Comparison of ENCODE assay signal across 24 cellular contexts in the genomic region with DNA sequence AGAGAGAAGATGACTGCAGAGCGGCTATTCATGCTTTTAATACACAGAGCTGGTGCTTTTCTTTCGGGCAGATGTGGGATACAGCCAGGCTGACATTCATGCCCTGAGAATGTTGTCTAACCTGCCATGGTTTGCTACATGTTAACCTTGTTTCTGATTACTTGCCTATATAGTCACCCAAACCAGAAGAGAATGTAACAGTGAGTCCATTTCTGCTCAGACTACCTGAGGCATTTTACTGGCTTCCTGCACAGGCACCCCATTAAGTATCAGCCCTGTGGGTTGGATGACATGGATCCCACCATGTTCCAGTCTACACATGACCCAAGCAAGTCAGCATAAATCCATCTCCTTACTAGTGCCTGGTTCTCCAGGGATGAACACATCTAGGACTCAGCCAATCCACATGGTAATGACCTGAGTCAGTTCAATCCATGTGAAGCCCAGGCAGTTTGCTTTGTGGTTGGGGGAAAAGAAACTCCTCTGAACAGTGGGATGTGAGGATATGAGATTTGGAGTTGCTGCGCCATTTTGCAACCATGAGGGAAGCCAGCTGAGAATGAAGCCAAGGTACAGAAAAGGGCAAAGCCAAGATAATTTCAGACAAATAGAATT. TPM values are rescaled to one million over a fixed set of nuclear protein-coding genes. Genes with fewer than 3 reads are reported as not detected.
"Had no signal": no experiment of that assay in that cellular context is flagged by ENCODE, and none has a peak within 500 bp of the region (broad histone marks: within the 10 kb centered on the region; RNA-seq: fewer than 3 reads in every experiment).

No MANE protein-coding gene starts in this region.

- H3K27ac ChIP-seq: transverse colon had no signal

- H3K4me1 ChIP-seq: transverse colon had no signal

- ATAC-seq: left colon; mucosa of descending colon; sciatic nerve; stimulated activated naive B cell treated with anti-CD40 and anti-IgM and Interleukin-4, amounts not matched to agents 10 μg/mL and 1 μg/mL and 100 μg/mL, for 72 hours; WTC11 had no signal

- FAIRE-seq: frontal cortex, small intestine had no signal

- H3K27ac Mint-ChIP-seq: activated naive CD4-positive, alpha-beta T cell treated with anti-CD3 and anti-CD28 coated beads, Interleukin-2, amount 50 U/mL, for 24 hours; brain; dendritic cell treated with granulocyte-macrophage colony-stimulating factor and Interleukin-4, amounts not matched to agents 40 ng/mL and 50 ng/mL, for 4 days; nephron progenitor cell; stimulated activated naive B cell treated with anti-CD40 and anti-IgM and Interleukin-4, amounts not matched to agents 10 μg/mL and 1 μg/mL and 100 μg/mL, for 72 hours; WTC11 had no signal

- DNase-seq: activated gamma-delta T cell treated with Interleukin-2 at 50 U/mL for 16 hours; activated T-cell treated with anti-CD3 and anti-CD28 coated beads, Interleukin-2, amount 50 U/mL, for 1 hour; anterior cingulate cortex; caudate nucleus; effector CD4-positive, alpha-beta T cell; hippocampal formation; left colon; mesendoderm; mucosa of descending colon; nephron progenitor cell; nucleus accumbens; small intestine; stimulated activated CD4-positive, alpha-beta T cell treated with anti-CD3 and anti-CD28 coated beads, Interleukin-15, amount 100 ng/mL, for 24 hours; stimulated activated CD8-positive, alpha-beta memory T cell treated with anti-CD3 and anti-CD28 coated beads, Interleukin-4, amount 100 ng/mL, for 48 hours; stimulated activated naive B cell treated with anti-CD40 and anti-IgM and Interleukin-4, amounts not matched to agents 10 μg/mL and 1 μg/mL and 100 μg/mL, for 72 hours; T1000; transverse colon had no signal

- H3K4me3 Mint-ChIP-seq: activated naive CD4-positive, alpha-beta T cell treated with anti-CD3 and anti-CD28 coated beads, Interleukin-2, amount 50 U/mL, for 24 hours; brain; dendritic cell treated with granulocyte-macrophage colony-stimulating factor and Interleukin-4, amounts not matched to agents 40 ng/mL and 50 ng/mL, for 4 days; nephron progenitor cell; stimulated activated naive B cell treated with anti-CD40 and anti-IgM and Interleukin-4, amounts not matched to agents 10 μg/mL and 1 μg/mL and 100 μg/mL, for 72 hours; WTC11 had no signal

- H3K36me3 ChIP-seq: transverse colon had no signal

- H3K4me3 ChIP-seq: mucosa of descending colon, transverse colon had no signal

- H3K36me3 Mint-ChIP-seq: activated naive CD4-positive, alpha-beta T cell treated with anti-CD3 and anti-CD28 coated beads, Interleukin-2, amount 50 U/mL, for 24 hours; brain; stimulated activated naive B cell treated with anti-CD40 and anti-IgM and Interleukin-4, amounts not matched to agents 10 μg/mL and 1 μg/mL and 100 μg/mL, for 72 hours; WTC11 had no signal

- H3K9me3 ChIP-seq: mucosa of descending colon, transverse colon had no signal

- H3K4me1 Mint-ChIP-seq: activated naive CD4-positive, alpha-beta T cell treated with anti-CD3 and anti-CD28 coated beads, Interleukin-2, amount 50 U/mL, for 24 hours; brain; nephron progenitor cell; stimulated activated naive B cell treated with anti-CD40 and anti-IgM and Interleukin-4, amounts not matched to agents 10 μg/mL and 1 μg/mL and 100 μg/mL, for 72 hours had no signal

- H3K27me3 ChIP-seq: transverse colon had no signal

- H3K9me3 Mint-ChIP-seq: activated naive CD4-positive, alpha-beta T cell treated with anti-CD3 and anti-CD28 coated beads, Interleukin-2, amount 50 U/mL, for 24 hours; brain; dendritic cell treated with granulocyte-macrophage colony-stimulating factor and Interleukin-4, amounts not matched to agents 40 ng/mL and 50 ng/mL, for 4 days; nephron progenitor cell; stimulated activated naive B cell treated with anti-CD40 and anti-IgM and Interleukin-4, amounts not matched to agents 10 μg/mL and 1 μg/mL and 100 μg/mL, for 72 hours; WTC11 had no signal

RNA-seq across cellular contexts. Expression of a gene that starts 55.7 kb away (rescaled TPM):
- total RNA-seq: T-helper 1 cell treated with Interleukin-12 subunit alpha and Interleukin-12 subunit beta and Interleukin-4 antibody, amounts not matched to agents 30 ng/mL and 1 ng/mL, for 36 hours had no signal
